Comparison of ENCODE assay signal across 8 cellular contexts in the genomic region with DNA sequence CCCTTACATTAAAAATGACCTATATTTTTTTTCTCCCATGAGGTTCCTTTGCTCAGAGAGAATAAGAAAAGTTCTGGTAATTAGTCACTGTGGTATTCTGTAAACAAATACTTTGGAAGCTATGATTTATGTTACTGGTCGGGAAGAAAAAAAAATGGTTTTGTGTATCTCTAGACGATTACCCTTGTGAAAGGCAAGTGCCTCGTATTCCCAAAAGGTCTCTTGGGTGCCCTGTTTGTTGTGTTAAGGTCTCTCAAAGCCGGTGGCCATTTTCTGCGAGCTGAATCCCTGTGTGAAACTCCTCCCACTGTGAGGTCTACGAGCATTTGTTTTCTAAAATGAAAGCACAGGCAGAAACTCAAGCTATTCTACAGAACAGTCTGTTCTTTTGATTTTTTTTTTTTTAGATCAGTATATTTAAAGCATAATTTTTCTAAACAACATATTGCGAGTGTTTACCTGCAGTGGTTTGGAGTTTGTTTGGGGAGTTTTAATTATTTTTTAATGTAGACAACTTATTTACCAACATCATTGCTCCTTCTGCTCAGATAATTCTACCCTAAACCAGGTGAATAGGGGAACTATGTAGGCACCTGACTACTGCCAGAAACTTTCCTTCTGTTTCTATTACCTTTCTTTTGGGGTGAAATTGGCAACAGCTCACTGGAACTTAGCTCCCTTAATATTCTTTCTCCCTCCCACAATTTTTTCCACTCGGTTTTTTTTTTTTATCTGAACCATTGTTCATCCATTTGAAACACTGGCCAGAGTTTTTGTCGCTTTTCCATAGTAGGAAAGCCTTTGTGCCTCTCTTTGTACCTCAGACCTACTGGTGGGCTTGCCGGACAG. TPM values are rescaled to one million over a fixed set of nuclear protein-coding genes. Genes with fewer than 3 reads are reported as not detected.
DNase-seq lines count a peak whose midpoint lies in the region; ATAC-seq, FAIRE-seq and TF ChIP-seq lines count a peak whose summit lies in the region.

No MANE protein-coding gene starts in this region.

- FAIRE-seq in HTR-8/SVneo (lab: Jason Lieb, UNC) (no peak), bronchial epithelial cell (lab: Jason Lieb, UNC) (no peak)

- TF ChIP-seq CTCF in bronchial epithelial cell (IDR thresholded peaks at IDR 0.05; ENCODE audit: insufficient read depth, low read length, severe bottlenecking), result no peak

- peak overlapping the region; percentile 97 for H3K27ac Mint-ChIP-seq in T-helper 2 cell treated with Interferon-gamma antibody and Interleukin-4, amounts not matched to agents 5 μg/mL and 100 μg/mL, for 36 hours

- intact Hi-C loops in left colon (cut with DNase I, micrococcal nuclease), result no loop called here

- H3K9me3 Mint-ChIP-seq in T-helper 2 cell treated with Interferon-gamma antibody and Interleukin-4, amounts not matched to agents 5 μg/mL and 100 μg/mL, for 36 hours, result no peaks in the 10 kb centered on the region

- H3K27me3 Mint-ChIP-seq in T-helper 2 cell treated with Interferon-gamma antibody and Interleukin-4, amounts not matched to agents 5 μg/mL and 100 μg/mL, for 36 hours (ENCODE audit: low read depth), result no peaks in the 10 kb centered on the region

- peak; percentile 53 for ATAC-seq in left colon
- no peak for ATAC-seq in HG02588 (IDR thresholded peaks at IDR 0.05; ENCODE audit: unreplicated experiment)
- no peak for ATAC-seq in HG03460 (IDR thresholded peaks at IDR 0.05; ENCODE audit: unreplicated experiment)

- H3K4me3 Mint-ChIP-seq in T-helper 2 cell treated with Interferon-gamma antibody and Interleukin-4, amounts not matched to agents 5 μg/mL and 100 μg/mL, for 36 hours, result peak overlapping the region; percentile 80

- H3K4me1 Mint-ChIP-seq in T-helper 2 cell treated with Interferon-gamma antibody and Interleukin-4, amounts not matched to agents 5 μg/mL and 100 μg/mL, for 36 hours (ENCODE audit: low read depth), result peaks cover 54% of the 10 kb centered on the region

- peak; percentile 85 for DNase-seq in GM04504 (ENCODE audit: low read depth)
- DNase-seq in HTR-8/SVneo (ENCODE audit: insufficient read length, low spot score), result peak; percentile 59
- peak; percentile 50 for DNase-seq in T-helper 2 cell treated with Interferon-gamma antibody and Interleukin-4, amounts not matched to agents 5 μg/mL and 100 μg/mL, for 36 hours (ENCODE audit: low spot score)
- DNase-seq in bronchial epithelial cell (ENCODE audit: low read depth), result peak; percentile 83
- DNase-seq in left colon, result peak in 1 of 2 donors; percentile 52
- DNase-seq in stimulated activated CD8-positive, alpha-beta memory T cell treated with anti-CD3 and anti-CD28 coated beads, Interleukin-12 subunit alpha, Interleukin-12 subunit beta, amount 100 ng/mL, for 1 hour (ENCODE audit: low read depth), result peak; percentile 18

- no peaks in the 10 kb centered on the region for H3K27me3 ChIP-seq in bronchial epithelial cell (ENCODE audit: control insufficient read depth, insufficient read depth, low read length)

- H3K36me3 ChIP-seq in bronchial epithelial cell (ENCODE audit: control insufficient read depth, insufficient read depth, low read length), result peaks cover 11% of the 10 kb centered on the region

- H3K36me3 Mint-ChIP-seq in T-helper 2 cell treated with Interferon-gamma antibody and Interleukin-4, amounts not matched to agents 5 μg/mL and 100 μg/mL, for 36 hours (ENCODE audit: low read depth), result peaks cover 43% of the 10 kb centered on the region

- H3K4me3 ChIP-seq in bronchial epithelial cell (ENCODE audit: low read depth, low read length), result peak overlapping the region; percentile 4

RNA-seq across cellular contexts. Expression of a gene that starts 44.0 kb away (rescaled TPM):
- 59.0 and 61.2 TPM in 2 replicates for total RNA-seq in bronchial epithelial cell
- total RNA-seq in left colon, result 100 to 1,000 TPM; 120 to 143 TPM
